In the genomic region with DNA sequence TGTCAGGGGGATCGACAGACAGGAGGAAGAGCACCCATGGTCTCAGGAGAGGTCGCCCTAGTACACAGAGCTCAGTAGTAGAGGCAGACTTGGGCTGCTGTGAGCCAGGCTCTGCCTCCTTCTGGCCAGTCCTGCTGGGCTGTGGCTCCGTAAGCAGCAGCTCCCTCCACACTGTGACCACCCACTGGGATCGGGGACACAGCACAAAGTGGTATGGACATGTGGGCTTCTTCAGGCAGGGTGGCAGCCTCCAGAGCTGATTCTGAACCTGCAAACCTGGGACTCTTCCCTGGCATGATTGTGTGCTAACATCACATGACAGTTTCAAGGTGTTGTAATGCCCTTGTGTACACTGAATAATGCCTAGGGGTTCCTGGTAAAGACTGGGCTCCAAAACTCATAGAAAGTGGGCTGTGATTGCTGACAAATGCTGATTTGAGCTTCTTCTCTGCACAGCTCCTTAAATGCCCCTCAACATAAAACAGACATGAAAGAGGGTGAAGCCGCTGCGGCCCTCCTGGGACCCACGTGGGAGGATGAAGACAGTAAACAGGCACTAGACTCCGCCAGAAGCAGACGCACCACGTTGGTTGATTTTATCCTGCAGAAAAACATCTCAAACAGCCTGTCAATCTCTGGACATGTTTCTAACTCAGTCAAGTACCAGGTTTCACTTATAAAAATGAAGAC, we compare ENCODE assay signal across 18 cellular contexts.
"Had no signal": no experiment of that assay in that cellular context is flagged by ENCODE, and none has a peak within 500 bp of the region (broad histone marks: within the 10 kb centered on the region; RNA-seq: fewer than 3 reads in every experiment).

No MANE protein-coding gene starts in this region.

- H3K4me3 ChIP-seq: colonic mucosa, left ventricle myocardium inferior, tibial nerve, uterus had no signal

- H3K27ac ChIP-seq: brain microvascular endothelial cell, colonic mucosa, left ventricle myocardium inferior, tibial nerve, uterus had no signal

- H3K27ac Mint-ChIP-seq: activated CD4-positive, alpha-beta T cell treated with anti-CD3 and anti-CD28 coated beads, Interleukin-2, amount 10 ng/mL, durations not matched to agents 7 days and 5 days; activated T-cell treated with anti-CD3 and anti-CD28 coated beads, Interleukin-2, amount 50 U/mL, for 72 hours; nephron progenitor cell; progenitor cell of endocrine pancreas had no signal

- H3K4me1 Mint-ChIP-seq: activated CD4-positive, alpha-beta T cell treated with anti-CD3 and anti-CD28 coated beads, Interleukin-2, amount 10 ng/mL, durations not matched to agents 7 days and 5 days; central memory CD8-positive, alpha-beta T cell had no signal

- H3K4me3 Mint-ChIP-seq: activated CD4-positive, alpha-beta T cell treated with anti-CD3 and anti-CD28 coated beads, Interleukin-2, amount 10 ng/mL, durations not matched to agents 7 days and 5 days; activated T-cell treated with anti-CD3 and anti-CD28 coated beads, Interleukin-2, amount 50 U/mL, for 72 hours; central memory CD8-positive, alpha-beta T cell had no signal

- H3K4me1 ChIP-seq: colonic mucosa, left ventricle myocardium inferior, uterus had no signal

- H3K27me3 ChIP-seq: brain microvascular endothelial cell, colonic mucosa, tibial nerve, uterus had no signal

- H3K9me3 ChIP-seq: colonic mucosa, left ventricle myocardium inferior, tibial nerve, uterus had no signal

- H3K27me3 Mint-ChIP-seq: activated CD4-positive, alpha-beta T cell treated with anti-CD3 and anti-CD28 coated beads, Interleukin-2, amount 10 ng/mL, durations not matched to agents 7 days and 5 days had no signal

- DNase-seq: activated CD4-positive, alpha-beta T cell treated with anti-CD3 and anti-CD28 coated beads, Interleukin-2, amount 10 ng/mL, durations not matched to agents 7 days and 5 days; activated effector memory CD4-positive, alpha-beta T cell treated with anti-CD3 and anti-CD28 coated beads, Interleukin-2, amount 50 U/mL, for 16 hours; activated naive CD4-positive, alpha-beta T cell treated with anti-CD3 and anti-CD28 coated beads, Interleukin-2, amount 50 U/mL, for 16 hours; activated T-cell treated with anti-CD3 and anti-CD28 coated beads, Interleukin-2, amount 50 U/mL, for 72 hours; aorta; brain microvascular endothelial cell; colonic mucosa; erythroblast; left ventricle myocardium inferior; nephron progenitor cell; stimulated activated CD4-positive, alpha-beta T cell treated with anti-CD3 and anti-CD28 coated beads, Interleukin-12 subunit alpha, Interleukin-12 subunit beta, amount 100 ng/mL, for 4 hours; stimulated activated CD4-positive, alpha-beta T cell treated with anti-CD3 and anti-CD28 coated beads, Interleukin-1b, Interleukin-23, amount 100 ng/mL, for 48 hours; stimulated activated naive CD8-positive, alpha-beta T cell treated with anti-CD3 and anti-CD28 coated beads, Interleukin-15, Interleukin-2, amounts not matched to agents 100 U/mL and 50 U/mL, for 24 hours; substantia nigra; uterus had no signal

- H3K36me3 ChIP-seq: brain microvascular endothelial cell, colonic mucosa, left ventricle myocardium inferior, tibial nerve, uterus had no signal

- H3K9me3 Mint-ChIP-seq: activated CD4-positive, alpha-beta T cell treated with anti-CD3 and anti-CD28 coated beads, Interleukin-2, amount 10 ng/mL, durations not matched to agents 7 days and 5 days; central memory CD8-positive, alpha-beta T cell; nephron progenitor cell had no signal
